Comparison of ENCODE assay signal across 2 cellular contexts in the genomic region with DNA sequence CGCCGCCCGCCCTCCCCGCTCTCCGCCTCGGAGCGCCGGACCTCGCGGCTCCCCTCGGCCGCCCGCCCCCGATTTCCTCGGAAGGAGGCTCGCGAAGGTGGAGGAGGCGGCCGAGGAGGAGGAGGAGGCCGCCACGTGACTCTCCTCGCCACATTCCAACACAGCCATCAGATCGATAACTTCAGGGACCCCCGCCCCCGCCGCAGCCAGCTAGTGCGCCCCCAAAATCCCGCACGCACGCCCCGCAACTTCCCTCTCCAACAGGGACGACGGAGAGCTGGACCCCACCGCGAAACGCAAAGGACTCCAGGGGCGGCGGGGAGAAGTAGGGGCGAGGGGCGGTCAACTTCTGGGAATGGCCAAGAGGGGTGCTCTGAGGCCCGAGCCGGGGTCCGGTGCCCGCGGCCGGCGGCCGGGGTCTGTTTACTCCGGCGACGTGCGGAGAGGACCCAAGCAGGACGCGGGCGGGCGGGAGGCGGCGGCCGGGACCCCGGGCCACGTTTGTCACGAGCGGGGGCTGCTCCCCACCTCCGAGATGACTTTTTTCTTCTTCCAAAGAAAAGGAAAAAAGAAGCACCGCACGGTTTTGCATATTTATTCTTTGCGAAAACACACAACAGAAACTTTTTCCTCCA.
TF ChIP-seq lines count a peak whose summit lies in the region.

No MANE protein-coding gene starts in this region.

TF ChIP-seq in GM12878, 131 proteins besides CTCF, POLR2A, EP300 and RAD21 (continues in another document):
- TF ChIP-seq GABPA (IDR thresholded peaks at IDR 0.05; ENCODE audit: low read depth), result no peak
- no peak for TF ChIP-seq NR2C2 (IDR thresholded peaks at IDR 0.05; ENCODE audit: borderline replicate concordance, control insufficient read depth, insufficient read length, low read depth)
- no peak for TF ChIP-seq MEF2B (IDR thresholded peaks at IDR 0.05; ENCODE audit: partially characterized antibody, poor library complexity, severe bottlenecking)
- no peak for TF ChIP-seq PAX5 (IDR thresholded peaks at IDR 0.05; ENCODE audit: borderline replicate concordance, low read depth, low read length)
- TF ChIP-seq, protein P1, sequence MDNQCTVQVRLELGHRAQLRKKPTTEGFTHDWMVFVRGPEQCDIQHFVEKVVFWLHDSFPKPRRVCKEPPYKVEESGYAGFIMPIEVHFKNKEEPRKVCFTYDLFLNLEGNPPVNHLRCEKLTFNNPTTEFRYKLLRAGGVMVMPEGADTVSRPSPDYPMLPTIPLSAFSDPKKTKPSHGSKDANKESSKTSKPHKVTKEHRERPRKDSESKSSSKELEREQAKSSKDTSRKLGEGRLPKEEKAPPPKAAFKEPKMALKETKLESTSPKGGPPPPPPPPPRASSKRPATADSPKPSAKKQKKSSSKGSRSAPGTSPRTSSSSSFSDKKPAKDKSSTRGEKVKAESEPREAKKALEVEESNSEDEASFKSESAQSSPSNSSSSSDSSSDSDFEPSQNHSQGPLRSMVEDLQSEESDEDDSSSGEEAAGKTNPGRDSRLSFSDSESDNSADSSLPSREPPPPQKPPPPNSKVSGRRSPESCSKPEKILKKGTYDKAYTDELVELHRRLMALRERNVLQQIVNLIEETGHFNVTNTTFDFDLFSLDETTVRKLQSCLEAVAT (IDR thresholded peaks at IDR 0.05), result no peak
- no peak for TF ChIP-seq TCF3 (IDR thresholded peaks at IDR 0.05; ENCODE audit: borderline replicate concordance, insufficient read depth, low read depth, low read length)
- TF ChIP-seq, protein P2, sequence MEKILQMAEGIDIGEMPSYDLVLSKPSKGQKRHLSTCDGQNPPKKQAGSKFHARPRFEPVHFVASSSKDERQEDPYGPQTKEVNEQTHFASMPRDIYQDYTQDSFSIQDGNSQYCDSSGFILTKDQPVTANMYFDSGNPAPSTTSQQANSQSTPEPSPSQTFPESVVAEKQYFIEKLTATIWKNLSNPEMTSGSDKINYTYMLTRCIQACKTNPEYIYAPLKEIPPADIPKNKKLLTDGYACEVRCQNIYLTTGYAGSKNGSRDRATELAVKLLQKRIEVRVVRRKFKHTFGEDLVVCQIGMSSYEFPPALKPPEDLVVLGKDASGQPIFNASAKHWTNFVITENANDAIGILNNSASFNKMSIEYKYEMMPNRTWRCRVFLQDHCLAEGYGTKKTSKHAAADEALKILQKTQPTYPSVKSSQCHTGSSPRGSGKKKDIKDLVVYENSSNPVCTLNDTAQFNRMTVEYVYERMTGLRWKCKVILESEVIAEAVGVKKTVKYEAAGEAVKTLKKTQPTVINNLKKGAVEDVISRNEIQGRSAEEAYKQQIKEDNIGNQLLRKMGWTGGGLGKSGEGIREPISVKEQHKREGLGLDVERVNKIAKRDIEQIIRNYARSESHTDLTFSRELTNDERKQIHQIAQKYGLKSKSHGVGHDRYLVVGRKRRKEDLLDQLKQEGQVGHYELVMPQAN (conservative IDR thresholded peaks at IDR 0.05), result no peak
- TF ChIP-seq, protein P3, sequence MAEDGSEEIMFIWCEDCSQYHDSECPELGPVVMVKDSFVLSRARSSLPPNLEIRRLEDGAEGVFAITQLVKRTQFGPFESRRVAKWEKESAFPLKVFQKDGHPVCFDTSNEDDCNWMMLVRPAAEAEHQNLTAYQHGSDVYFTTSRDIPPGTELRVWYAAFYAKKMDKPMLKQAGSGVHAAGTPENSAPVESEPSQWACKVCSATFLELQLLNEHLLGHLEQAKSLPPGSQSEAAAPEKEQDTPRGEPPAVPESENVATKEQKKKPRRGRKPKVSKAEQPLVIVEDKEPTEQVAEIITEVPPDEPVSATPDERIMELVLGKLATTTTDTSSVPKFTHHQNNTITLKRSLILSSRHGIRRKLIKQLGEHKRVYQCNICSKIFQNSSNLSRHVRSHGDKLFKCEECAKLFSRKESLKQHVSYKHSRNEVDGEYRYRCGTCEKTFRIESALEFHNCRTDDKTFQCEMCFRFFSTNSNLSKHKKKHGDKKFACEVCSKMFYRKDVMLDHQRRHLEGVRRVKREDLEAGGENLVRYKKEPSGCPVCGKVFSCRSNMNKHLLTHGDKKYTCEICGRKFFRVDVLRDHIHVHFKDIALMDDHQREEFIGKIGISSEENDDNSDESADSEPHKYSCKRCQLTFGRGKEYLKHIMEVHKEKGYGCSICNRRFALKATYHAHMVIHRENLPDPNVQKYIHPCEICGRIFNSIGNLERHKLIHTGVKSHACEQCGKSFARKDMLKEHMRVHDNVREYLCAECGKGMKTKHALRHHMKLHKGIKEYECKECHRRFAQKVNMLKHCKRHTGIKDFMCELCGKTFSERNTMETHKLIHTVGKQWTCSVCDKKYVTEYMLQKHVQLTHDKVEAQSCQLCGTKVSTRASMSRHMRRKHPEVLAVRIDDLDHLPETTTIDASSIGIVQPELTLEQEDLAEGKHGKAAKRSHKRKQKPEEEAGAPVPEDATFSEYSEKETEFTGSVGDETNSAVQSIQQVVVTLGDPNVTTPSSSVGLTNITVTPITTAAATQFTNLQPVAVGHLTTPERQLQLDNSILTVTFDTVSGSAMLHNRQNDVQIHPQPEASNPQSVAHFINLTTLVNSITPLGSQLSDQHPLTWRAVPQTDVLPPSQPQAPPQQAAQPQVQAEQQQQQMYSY (CRISPR knock-in tag; IDR thresholded peaks at IDR 0.05), result no peak
- TF ChIP-seq, protein P4, sequence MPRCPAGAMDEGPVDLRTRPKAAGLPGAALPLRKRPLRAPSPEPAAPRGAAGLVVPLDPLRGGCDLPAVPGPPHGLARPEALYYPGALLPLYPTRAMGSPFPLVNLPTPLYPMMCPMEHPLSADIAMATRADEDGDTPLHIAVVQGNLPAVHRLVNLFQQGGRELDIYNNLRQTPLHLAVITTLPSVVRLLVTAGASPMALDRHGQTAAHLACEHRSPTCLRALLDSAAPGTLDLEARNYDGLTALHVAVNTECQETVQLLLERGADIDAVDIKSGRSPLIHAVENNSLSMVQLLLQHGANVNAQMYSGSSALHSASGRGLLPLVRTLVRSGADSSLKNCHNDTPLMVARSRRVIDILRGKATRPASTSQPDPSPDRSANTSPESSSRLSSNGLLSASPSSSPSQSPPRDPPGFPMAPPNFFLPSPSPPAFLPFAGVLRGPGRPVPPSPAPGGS (IDR thresholded peaks at IDR 0.05; ENCODE audit: borderline replicate concordance, insufficient read depth, low read depth, low read length, poor library complexity, severe bottlenecking), result no peak

TF ChIP-seq in GM12891, 5 proteins besides CTCF, POLR2A, EP300 and RAD21:
- no peak for TF ChIP-seq POLR2AphosphoS5 (IDR thresholded peaks at IDR 0.05; ENCODE audit: low read depth, low read length)
- no peak for TF ChIP-seq SPI1 (IDR thresholded peaks at IDR 0.05; ENCODE audit: low read depth, low read length)
- no peak for TF ChIP-seq TAF1 (IDR thresholded peaks at IDR 0.05; ENCODE audit: low read depth, low read length)
- no peak for TF ChIP-seq POU2F2 (IDR thresholded peaks at IDR 0.05; ENCODE audit: low read depth, low read length)
- TF ChIP-seq PAX5 (IDR thresholded peaks at IDR 0.05; ENCODE audit: insufficient read depth, low read length, severe bottlenecking), result no peak
